In the genomic region with DNA sequence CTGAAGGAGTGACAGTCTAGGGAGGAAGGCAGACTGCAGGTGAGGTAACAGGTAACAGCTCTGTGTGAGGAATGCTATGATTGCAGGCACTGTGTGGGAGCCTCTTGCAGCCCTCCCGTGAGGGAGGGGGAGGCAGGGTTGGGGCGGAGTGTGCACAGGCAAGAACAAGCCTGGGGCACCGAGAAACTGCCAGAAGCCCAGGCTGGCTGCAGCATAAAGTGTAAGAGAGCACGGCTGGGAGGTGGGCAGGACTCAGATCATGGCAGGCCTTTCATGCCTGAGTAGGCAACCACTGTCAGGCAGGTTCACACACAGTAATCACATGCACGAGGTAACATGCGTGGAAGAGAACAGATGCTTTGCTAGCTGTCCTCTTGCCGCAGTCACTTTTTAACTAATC, we compare ENCODE assay signal across 14 cellular contexts. TPM values are rescaled to one million over a fixed set of nuclear protein-coding genes. Genes with fewer than 3 reads are reported as not detected.
DNase-seq lines count a peak whose midpoint lies in the region; ATAC-seq, FAIRE-seq and TF ChIP-seq lines count a peak whose summit lies in the region.
"Had no signal": no experiment of that assay in that cellular context is flagged by ENCODE, and none has a peak within 500 bp of the region (broad histone marks: within the 10 kb centered on the region; RNA-seq: fewer than 3 reads in every experiment).

No MANE protein-coding gene starts in this region.

- no peak for TF ChIP-seq CTCF in GM12878 (IDR thresholded peaks at IDR 0.05 in 2 of 3, conservative IDR thresholded peaks at IDR 0.05 in 1 of 3; ENCODE audit: control insufficient read depth in 2 of 3, extremely low read depth in 1 of 3, insufficient read depth in 1 of 3, low read depth in 3 of 3, low read length in 3 of 3)

- no peaks in the 10 kb centered on the region; a peak in 1 of 4 replicates for H3K36me3 ChIP-seq in GM12878 (ENCODE audit: control insufficient read depth in 2 of 2, insufficient read depth in 2 of 2, low read length in 1 of 2)

- H3K27ac Mint-ChIP-seq in naive thymus-derived CD8-positive, alpha-beta T cell, result peak overlapping the region in 1 of 10 donors; percentile 21

- peak overlapping the region; percentile 35 for H3K27ac ChIP-seq in GM12878 (ENCODE audit: control insufficient read depth, insufficient read depth)

- in situ Hi-C loops in GM12878 (cut with MboI), result no loop called here

- H3K9ac ChIP-seq in GM12878 (ENCODE audit: control insufficient read depth, insufficient read depth, low read length), result no peak overlapping the region

- H3K9me3 ChIP-seq in GM12878 (replicated peaks; ENCODE audit: control insufficient read depth, insufficient read depth, low read length), result no peaks in the 10 kb centered on the region

- peak overlapping the region; percentile 33; the same call in 1 of the 2 replicates for H2AFZ ChIP-seq in GM12878 (ENCODE audit: control insufficient read depth, low read depth, low read length)

- H3K79me2 ChIP-seq in GM12878 (ENCODE audit: control insufficient read depth, insufficient read depth, low read length), result peaks cover 11% of the 10 kb centered on the region

- H3K4me3 ChIP-seq in GM12878, result no peak overlapping the region

- ATAC-seq in HG03460 (IDR thresholded peaks at IDR 0.05; ENCODE audit: unreplicated experiment) (peak; percentile 64), GM12878 (peak; percentile 84), GM21576 (IDR thresholded peaks at IDR 0.05; ENCODE audit: unreplicated experiment) (no peak)
- no peak for ATAC-seq in naive thymus-derived CD8-positive, alpha-beta T cell
- ATAC-seq: left ventricle myocardium superior had no signal

- CTCF ChIA-PET in GM12878 (lab: Yijun Ruan, JAX), result interaction anchor here (4.2 kb wide), 1 partner anchor 65 kb away, joined by 18 read pairs; no protein-coding TSS in a partner anchor

- POLR2A ChIA-PET in GM12878 (lab: Charles Lee), result no interaction called here
- POLR2A ChIA-PET in naive thymus-derived CD8-positive, alpha-beta T cell (lab: Charles Lee), result no interaction called here

- TF ChIP-seq EP300 in GM12878 (IDR thresholded peaks at IDR 0.05; ENCODE audit: borderline replicate concordance in 1 of 2, control insufficient read depth in 1 of 2, low read depth in 2 of 2, low read length in 2 of 2), result no peak

- peaks cover 48% of the 10 kb centered on the region for H3K4me1 ChIP-seq in GM12878 (ENCODE audit: control insufficient read depth, insufficient read depth, low read length)

- no peak for TF ChIP-seq POLR2A in GM12878 (IDR thresholded peaks at IDR 0.05; ENCODE audit: low read depth, low read length)

- SMC1A ChIA-PET in GM12878 (lab: Charles Lee; ENCODE audit: uncharacterized antibody, unreplicated experiment), result interaction anchor here (0.7 to 2.5 kb wide), 2 partner anchors 10 to 15 kb away, joined by 3 to 19 read pairs; no protein-coding TSS in a partner anchor

- H3K27me3 ChIP-seq in GM12878 (replicated peaks in 1 of 2; ENCODE audit: control insufficient read depth in 2 of 2, insufficient read depth in 2 of 2, low read length in 1 of 2), result no peaks in the 10 kb centered on the region; a peak in 1 of 4 replicates

- peak; percentile 88 for FAIRE-seq in GM12878 (lab: Jason Lieb, UNC)
- FAIRE-seq: A204.1, endometrium, TTC549 had no signal

- H3K27me3 Mint-ChIP-seq in naive thymus-derived CD8-positive, alpha-beta T cell, result peaks cover 0 to 6% (median 0%) of the 10 kb centered on the region in 5 donors

- peak; percentile 38 to 75 (median 46) for DNase-seq in NCI-H1417 (lab: John Stamatoyannopoulos, UW)
- no peak for DNase-seq in NCI-H1417 treated with DMSO at 0.1 percent for 48 hours (lab: John Stamatoyannopoulos, UW)
- DNase-seq in GM12878 (ENCODE audit: low read depth, low spot score), result no peak
- DNase-seq in renal cortical epithelial cell (ENCODE audit: low read depth), result peak; percentile 35
- no peak for DNase-seq in naive thymus-derived CD8-positive, alpha-beta T cell
- DNase-seq in hepatic stellate cell (ENCODE audit: low spot score), result no peak
- DNase-seq: activated naive CD4-positive, alpha-beta T cell treated with anti-CD3 and anti-CD28 coated beads, Interleukin-2, amount 50 U/mL, for 16 hours; left ventricle myocardium superior; NCI-H446 treated with DMSO at 0.1 percent for 48 hours had no signal

- WGBS in GM12878 (ENCODE audit: insufficient coverage, insufficient replicate concordance, low lambda C conversion rate, missing lambda C conversion rate), result 14% methylated on average over 7 of the region's 7 CpGs

- TF ChIP-seq RAD21 in GM12878 (IDR thresholded peaks at IDR 0.05; ENCODE audit: insufficient read depth, low read depth, low read length), result no peak

- H3K36me3 Mint-ChIP-seq in naive thymus-derived CD8-positive, alpha-beta T cell, result no peaks in the 10 kb centered on the region

- H3K4me1 Mint-ChIP-seq in naive thymus-derived CD8-positive, alpha-beta T cell, result peaks cover 5 to 47% (median 7%) of the 10 kb centered on the region in 4 donors

- no TSS peak for BruUV-seq in GM12878 (replicated peaks; lab: Mats Ljungman, UMichigan)

- peak overlapping the region in 1 of 10 donors; percentile 40 for H3K4me3 Mint-ChIP-seq in naive thymus-derived CD8-positive, alpha-beta T cell

- RAD21 ChIA-PET in GM12878 (lab: Charles Lee; ENCODE audit: unreplicated experiment), result no interaction called here

- H3K9me3 Mint-ChIP-seq in naive thymus-derived CD8-positive, alpha-beta T cell, result no peaks in the 10 kb centered on the region

- H3K4me2 ChIP-seq in GM12878 (ENCODE audit: control insufficient read depth, insufficient read depth), result peak overlapping the region; percentile 66

- no peaks in the 10 kb centered on the region for H4K20me1 ChIP-seq in GM12878 (ENCODE audit: control insufficient read depth, insufficient read depth)

- intact Hi-C loops in GM12878 (cut with micrococcal nuclease; ENCODE audit: unreplicated experiment), result no loop called here

RNA-seq across cellular contexts. Expression of gene RHEX, which starts 11.3 kb away (rescaled TPM):
- 4.2 and 5.3 TPM in 2 replicates for total RNA-seq in GM12878 (2013; cell fraction: nucleolus; rRNA removed)
- total RNA-seq in GM12878 (2014; rRNA removed) (5.1 and 5.7 TPM in 2 replicates), GM12878 (2014; rRNA removed; fragmentation: Illumina TruSeq; extraction: Trizol) (5.8 and 6.0 TPM in 2 replicates), GM12878 (2021) (7.7 and 11.4 TPM in 2 replicates), renal cortical epithelial cell (5.7 and 11.6 TPM in 2 replicates)
- polyA plus RNA-seq in GM12878 (2011; ENCODE audit: low read depth), result 3.3 TPM
- polyA plus RNA-seq in GM12878 (2011; rRNA removed) (2.4 and 2.8 TPM in 2 replicates), GM12878 (2014; fragmentation: Illumina TruSeq; extraction: Trizol) (5.6 and 7.3 TPM in 2 replicates), GM12878 (2014; fragmentation: Nextera tagmentation; extraction: Ambion mirVana) (1 to 10 TPM; 5.7 TPM), GM12878 (2014; rRNA removed) (3.9 and 5.5 TPM in 2 replicates), GM12878 (2016; fragmentation: Nextera tagmentation; extraction: Ambion mirVana) (1 to 10 TPM; 3.5 to 3.9 TPM)
- 1.5 and 1.6 TPM in 2 replicates for polyA plus RNA-seq in GM12878 (2011; cell fraction: cytosol; rRNA removed)
- polyA plus RNA-seq in GM12878 (2011; cell fraction: nucleus; rRNA removed), result 11.0 and 17.7 TPM in 2 replicates
- polyA plus RNA-seq in GM12878 (2012), result 2.5 and 7.6 TPM in 2 replicates
- 4.0 and 5.3 TPM in 2 replicates for polyA minus RNA-seq in GM12878 (2011; rRNA and poly(A)+ RNA removed)
- 1.1 and 1.4 TPM in 2 replicates for polyA minus RNA-seq in GM12878 (2011; cell fraction: cytosol; rRNA and poly(A)+ RNA removed)
- 7.9 and 10.5 TPM in 2 replicates for polyA minus RNA-seq in GM12878 (2011; cell fraction: nucleus; rRNA and poly(A)+ RNA removed)
- under 1 TPM in 1 of 2 experiments, not detected in 1; 0.52 TPM for total RNA-seq in naive thymus-derived CD8-positive, alpha-beta T cell
- not detected for polyA plus RNA-seq in naive thymus-derived CD8-positive, alpha-beta T cell

RNA-seq across cellular contexts. Expression of gene CTSE, which starts 17.9 kb away (rescaled TPM):
- not detected in 2 replicates for total RNA-seq in GM12878 (2013; cell fraction: nucleolus; rRNA removed)
- total RNA-seq in GM12878 (2014; rRNA removed), result not detected in 2 replicates
- total RNA-seq in GM12878 (2014; rRNA removed; fragmentation: Illumina TruSeq; extraction: Trizol), result not detected in 2 replicates
- 0.26 TPM in 1 of 2 replicates, not detected in the other for total RNA-seq in GM12878 (2021)
- polyA plus RNA-seq in GM12878 (2011; ENCODE audit: low read depth), result not detected
- polyA plus RNA-seq in GM12878 (2011; rRNA removed), result not detected in 2 replicates
- not detected in 2 replicates for polyA plus RNA-seq in GM12878 (2011; cell fraction: cytosol; rRNA removed)
- not detected in 2 replicates for polyA plus RNA-seq in GM12878 (2011; cell fraction: nucleus; rRNA removed)
- not detected in 2 replicates for polyA plus RNA-seq in GM12878 (2012)
- polyA plus RNA-seq in GM12878 (2014; fragmentation: Illumina TruSeq; extraction: Trizol), result not detected in 2 replicates
- polyA plus RNA-seq in GM12878 (2014; fragmentation: Nextera tagmentation; extraction: Ambion mirVana), result not detected
- polyA plus RNA-seq in GM12878 (2014; rRNA removed), result not detected in 2 replicates
- not detected for polyA plus RNA-seq in GM12878 (2016; fragmentation: Nextera tagmentation; extraction: Ambion mirVana)
- polyA minus RNA-seq in GM12878 (2011; rRNA and poly(A)+ RNA removed), result not detected in 2 replicates
- polyA minus RNA-seq in GM12878 (2011; cell fraction: cytosol; rRNA and poly(A)+ RNA removed), result not detected in 2 replicates
- not detected in 2 replicates for polyA minus RNA-seq in GM12878 (2011; cell fraction: nucleus; rRNA and poly(A)+ RNA removed)
- 0.10 and 6.4 TPM in 2 replicates for total RNA-seq in renal cortical epithelial cell
- total RNA-seq in naive thymus-derived CD8-positive, alpha-beta T cell, result not detected
- polyA plus RNA-seq in naive thymus-derived CD8-positive, alpha-beta T cell, result not detected

RNA-seq across cellular contexts. Expression of gene RAB7B, which starts 38.4 kb away (rescaled TPM):
- not detected in 2 replicates for total RNA-seq in GM12878 (2013; cell fraction: nucleolus; rRNA removed)
- not detected in 2 replicates for total RNA-seq in GM12878 (2014; rRNA removed)
- not detected in 2 replicates for total RNA-seq in GM12878 (2014; rRNA removed; fragmentation: Illumina TruSeq; extraction: Trizol)
- total RNA-seq in GM12878 (2021), result not detected in 2 replicates
- polyA plus RNA-seq in GM12878 (2011; ENCODE audit: low read depth), result not detected
- polyA plus RNA-seq in GM12878 (2011; rRNA removed), result not detected in 2 replicates
- not detected in 2 replicates for polyA plus RNA-seq in GM12878 (2011; cell fraction: cytosol; rRNA removed)
- not detected in 2 replicates for polyA plus RNA-seq in GM12878 (2011; cell fraction: nucleus; rRNA removed)
- polyA plus RNA-seq in GM12878 (2012), result not detected in 2 replicates
- polyA plus RNA-seq in GM12878 (2014; fragmentation: Illumina TruSeq; extraction: Trizol), result not detected in 2 replicates
- not detected for polyA plus RNA-seq in GM12878 (2014; fragmentation: Nextera tagmentation; extraction: Ambion mirVana)
- polyA plus RNA-seq in GM12878 (2014; rRNA removed), result 0.05 TPM in 1 of 2 replicates, not detected in the other
- under 1 TPM in 1 of 2 experiments, not detected in 1; 0.09 TPM for polyA plus RNA-seq in GM12878 (2016; fragmentation: Nextera tagmentation; extraction: Ambion mirVana)
- polyA minus RNA-seq in GM12878 (2011; rRNA and poly(A)+ RNA removed), result not detected in 2 replicates
- polyA minus RNA-seq in GM12878 (2011; cell fraction: cytosol; rRNA and poly(A)+ RNA removed), result not detected in 2 replicates
- polyA minus RNA-seq in GM12878 (2011; cell fraction: nucleus; rRNA and poly(A)+ RNA removed), result not detected in 2 replicates
- 1.1 and 1.2 TPM in 2 replicates for total RNA-seq in renal cortical epithelial cell
- total RNA-seq in naive thymus-derived CD8-positive, alpha-beta T cell, result not detected
- polyA plus RNA-seq in naive thymus-derived CD8-positive, alpha-beta T cell, result not detected

Comparison
In these comparisons a context has a peak if more than half of its experiments do, and no peak if none do; other contexts are left out.
1. DNase-seq: peak in NCI-H1417 (3 of 3) and renal cortical epithelial cell (single experiment); none in NCI-H1417 treated with DMSO at 0.1 percent for 48 hours (single experiment), GM12878 (single experiment), naive thymus-derived CD8-positive, alpha-beta T cell (0 of 10) and hepatic stellate cell (single experiment).
2. ATAC-seq: peak in HG03460 (single experiment) and GM12878 (single experiment); none in naive thymus-derived CD8-positive, alpha-beta T cell (0 of 2) and GM21576 (single experiment).